ENCODE assay signal across 20 cellular contexts in the genomic region with DNA sequence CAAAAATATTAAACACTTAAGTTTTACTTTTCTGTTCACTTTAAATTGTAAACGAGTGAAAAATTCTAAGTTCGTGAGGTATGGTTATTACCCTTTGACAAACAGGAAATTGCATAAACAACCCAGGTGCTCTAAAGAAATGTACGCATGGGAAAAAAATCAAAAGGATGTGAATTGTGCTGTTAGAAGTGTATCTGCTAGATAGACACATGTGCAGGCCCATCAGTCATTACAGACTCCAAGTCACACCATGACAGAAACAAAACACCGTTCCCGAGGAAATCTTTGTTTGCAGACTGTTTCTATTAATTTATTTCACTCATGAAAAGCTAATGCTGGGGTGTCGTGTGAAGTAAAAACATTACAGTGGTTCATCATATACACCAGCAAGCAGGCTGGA. TPM values are rescaled to one million over a fixed set of nuclear protein-coding genes. Genes with fewer than 3 reads are reported as not detected.
DNase-seq lines count a peak whose midpoint lies in the region; ATAC-seq lines count a peak whose summit lies in the region.
"Had no signal": no experiment of that assay in that cellular context is flagged by ENCODE, and none has a peak within 500 bp of the region (broad histone marks: within the 10 kb centered on the region; RNA-seq: fewer than 3 reads in every experiment).

No MANE protein-coding gene starts in this region.

- H2BK120ac ChIP-seq in trophoblast cell (ENCODE audit: insufficient read depth, low read length, poor library complexity) = no peak overlapping the region

- no peaks in the 10 kb centered on the region for H3K27me3 Mint-ChIP-seq in activated T-cell treated with anti-CD3 and anti-CD28 coated beads, Interleukin-2, amount 50 U/mL, for 4 hours (ENCODE audit: low read depth)
- no peaks in the 10 kb centered on the region for H3K27me3 Mint-ChIP-seq in activated naive CD8-positive, alpha-beta T cell treated with anti-CD3 and anti-CD28 coated beads, Interleukin-2, amount 50 U/mL, for 24 hours
- H3K27me3 Mint-ChIP-seq: IgD-negative memory B cell had no signal

- no peaks in the 10 kb centered on the region for H3K36me3 Mint-ChIP-seq in activated T-cell treated with anti-CD3 and anti-CD28 coated beads, Interleukin-2, amount 50 U/mL, for 4 hours (ENCODE audit: insufficient read depth)
- peaks cover 2% of the 10 kb centered on the region for H3K36me3 Mint-ChIP-seq in activated naive CD8-positive, alpha-beta T cell treated with anti-CD3 and anti-CD28 coated beads, Interleukin-2, amount 50 U/mL, for 24 hours (ENCODE audit: low read depth)

- H3K4me3 ChIP-seq in trophoblast cell (ENCODE audit: low read depth, low read length) = no peak overlapping the region
- H3K4me3 ChIP-seq: ovary, vagina had no signal

- no peak overlapping the region for H3K23ac ChIP-seq in trophoblast cell (ENCODE audit: low read length)

- H3K9me3 Mint-ChIP-seq in activated T-cell treated with anti-CD3 and anti-CD28 coated beads, Interleukin-2, amount 50 U/mL, for 4 hours = no peaks in the 10 kb centered on the region
- H3K9me3 Mint-ChIP-seq in activated naive CD8-positive, alpha-beta T cell treated with anti-CD3 and anti-CD28 coated beads, Interleukin-2, amount 50 U/mL, for 24 hours = no peaks in the 10 kb centered on the region
- H3K9me3 Mint-ChIP-seq: dendritic cell treated with granulocyte-macrophage colony-stimulating factor and Interleukin-4, amounts not matched to agents 40 ng/mL and 50 ng/mL, for 4 days; IgD-negative memory B cell had no signal

- no peak overlapping the region for H4K91ac ChIP-seq in trophoblast cell (ENCODE audit: low read depth, low read length)

- DNase-seq in activated T-cell treated with anti-CD3 and anti-CD28 coated beads, Interleukin-2, amount 50 U/mL, for 4 hours = no peak
- DNase-seq in activated T-cell treated with anti-CD3 and anti-CD28 coated beads, Interleukin-2, amount 50 U/mL, for 1 hour = no peak
- DNase-seq in NCI-H748 (lab: John Stamatoyannopoulos, UW; ENCODE audit: unreplicated experiment) (peak; percentile 51), trophoblast cell (peak; percentile 16 to 86), NCI-H226 (no peak), DMS114 treated with DMSO at 0.1 percent for 48 hours (lab: John Stamatoyannopoulos, UW; ENCODE audit: unreplicated experiment) (no peak)
- no peak for DNase-seq in activated naive CD8-positive, alpha-beta T cell treated with anti-CD3 and anti-CD28 coated beads, Interleukin-2, amount 50 U/mL, for 24 hours
- DNase-seq in effector CD8-positive, alpha-beta T cell (lab: John Stamatoyannopoulos, UW) = no peak
- DNase-seq: activated CD4-positive, alpha-beta T cell treated with anti-CD3 and anti-CD28 coated beads, Interleukin-2, amount 50 U/mL, for 48 hours; brain microvascular endothelial cell; Calu3; H7; NCI-H2107; ovary; SK-N-SH had no signal

- no peaks in the 10 kb centered on the region for H3K9me3 ChIP-seq in trophoblast cell (ENCODE audit: insufficient read depth, low read depth, low read length)
- H3K9me3 ChIP-seq: ovary, SK-N-SH, vagina had no signal

- H2BK5ac ChIP-seq in trophoblast cell (ENCODE audit: low read depth, low read length, poor library complexity) = no peak overlapping the region

- H2AK5ac ChIP-seq in trophoblast cell (ENCODE audit: low read length) = no peak overlapping the region

- H3K4me3 Mint-ChIP-seq in activated T-cell treated with anti-CD3 and anti-CD28 coated beads, Interleukin-2, amount 50 U/mL, for 4 hours = peak overlapping the region; percentile 29
- H3K4me3 Mint-ChIP-seq in activated naive CD8-positive, alpha-beta T cell treated with anti-CD3 and anti-CD28 coated beads, Interleukin-2, amount 50 U/mL, for 24 hours = peak overlapping the region; percentile 44
- H3K4me3 Mint-ChIP-seq: dendritic cell treated with granulocyte-macrophage colony-stimulating factor and Interleukin-4, amounts not matched to agents 40 ng/mL and 50 ng/mL, for 4 days had no signal

- peaks cover 0 to 7% of the 10 kb centered on the region in 2 experiments for H3K4me1 ChIP-seq in trophoblast cell (ENCODE audit: control insufficient read depth in 1 of 2, insufficient read depth in 2 of 2, low read length in 2 of 2)

- H3K79me1 ChIP-seq in trophoblast cell (ENCODE audit: low read length) = no peaks in the 10 kb centered on the region

- peaks cover 0 to 2% of the 10 kb centered on the region in 2 experiments for H3K36me3 ChIP-seq in trophoblast cell (ENCODE audit: control insufficient read depth in 1 of 2, insufficient read depth in 2 of 2, low read length in 2 of 2)
- H3K36me3 ChIP-seq: brain microvascular endothelial cell, ovary, vagina had no signal

- no peaks in the 10 kb centered on the region for H3K27me3 ChIP-seq in trophoblast cell (ENCODE audit: insufficient read depth, low read length)
- H3K27me3 ChIP-seq: brain microvascular endothelial cell, ovary, vagina had no signal

- no peak overlapping the region for H3K14ac ChIP-seq in trophoblast cell (ENCODE audit: low read length)

- H3K27ac Mint-ChIP-seq in activated naive CD8-positive, alpha-beta T cell treated with anti-CD3 and anti-CD28 coated beads, Interleukin-2, amount 50 U/mL, for 24 hours = peak overlapping the region; percentile 77
- H3K27ac Mint-ChIP-seq: dendritic cell treated with granulocyte-macrophage colony-stimulating factor and Interleukin-4, amounts not matched to agents 40 ng/mL and 50 ng/mL, for 4 days had no signal

- no CpG with 5 or more reads among the region's 6 CpGs for WGBS in trophoblast cell (ENCODE audit: extremely low coverage, insufficient coverage, insufficient read length)

- H3K4me1 Mint-ChIP-seq in activated T-cell treated with anti-CD3 and anti-CD28 coated beads, Interleukin-2, amount 50 U/mL, for 4 hours (ENCODE audit: low read depth) = peaks cover 75% of the 10 kb centered on the region
- peaks cover 79% of the 10 kb centered on the region for H3K4me1 Mint-ChIP-seq in activated naive CD8-positive, alpha-beta T cell treated with anti-CD3 and anti-CD28 coated beads, Interleukin-2, amount 50 U/mL, for 24 hours

- peak in 1 of 2 donors; percentile 22 for ATAC-seq in activated T-cell treated with anti-CD3 and anti-CD28 coated beads, Interleukin-2, amount 50 U/mL, for 4 hours
- ATAC-seq in activated naive CD8-positive, alpha-beta T cell treated with anti-CD3 and anti-CD28 coated beads, Interleukin-2, amount 50 U/mL, for 24 hours = no peak
- ATAC-seq: sciatic nerve had no signal

- H4K8ac ChIP-seq in trophoblast cell (ENCODE audit: low read depth, low read length) = no peak overlapping the region

- no peak overlapping the region for H4K12ac ChIP-seq in trophoblast cell (ENCODE audit: low read depth, low read length)

- H2AFZ ChIP-seq in trophoblast cell (ENCODE audit: insufficient read depth, low read length, poor library complexity) = no peak overlapping the region

- H3K18ac ChIP-seq in trophoblast cell (ENCODE audit: low read length) = no peak overlapping the region

- H3K27ac ChIP-seq in trophoblast cell (ENCODE audit: low read depth, low read length) = no peak overlapping the region
- H3K27ac ChIP-seq: brain microvascular endothelial cell, HL-60, ovary, vagina had no signal

- no peak overlapping the region for H2BK12ac ChIP-seq in trophoblast cell (ENCODE audit: low read length)

- H3K9ac ChIP-seq in trophoblast cell (ENCODE audit: low read length) = no peak overlapping the region
- H3K9ac ChIP-seq: SK-N-SH had no signal

- no peaks in the 10 kb centered on the region for H3K79me2 ChIP-seq in trophoblast cell (ENCODE audit: control insufficient read depth, insufficient read depth, low read length, poor library complexity)

- no peak overlapping the region for H3K4ac ChIP-seq in trophoblast cell (ENCODE audit: low read depth, low read length)

- no peak overlapping the region for H3K4me2 ChIP-seq in trophoblast cell (ENCODE audit: low read length)
- H3K4me2 ChIP-seq: SK-N-SH had no signal

RNA-seq across cellular contexts. Expression of a gene that starts 17.0 kb away (rescaled TPM):
- total RNA-seq in activated T-cell treated with anti-CD3 and anti-CD28 coated beads, Interleukin-2, amount 50 U/mL, for 4 hours = 10 to 100 TPM; 25.8 to 34.9 (median 28.4) TPM
- polyA plus RNA-seq in trophoblast cell (2013) = 135 and 138 TPM in 2 replicates

Comparison
In these comparisons a context has a peak if more than half of its experiments do, and no peak if none do; other contexts are left out.
1. DNase-seq: peak in NCI-H748 (single experiment) and trophoblast cell (2 of 2); none in activated T-cell treated with anti-CD3 and anti-CD28 coated beads, Interleukin-2, amount 50 U/mL, for 4 hours (single experiment), activated T-cell treated with anti-CD3 and anti-CD28 coated beads, Interleukin-2, amount 50 U/mL, for 1 hour (single experiment), activated naive CD8-positive, alpha-beta T cell treated with anti-CD3 and anti-CD28 coated beads, Interleukin-2, amount 50 U/mL, for 24 hours (single experiment), NCI-H226 (single experiment), effector CD8-positive, alpha-beta T cell (single experiment) and DMS114 treated with DMSO at 0.1 percent for 48 hours (single experiment).